In the genomic region with DNA sequence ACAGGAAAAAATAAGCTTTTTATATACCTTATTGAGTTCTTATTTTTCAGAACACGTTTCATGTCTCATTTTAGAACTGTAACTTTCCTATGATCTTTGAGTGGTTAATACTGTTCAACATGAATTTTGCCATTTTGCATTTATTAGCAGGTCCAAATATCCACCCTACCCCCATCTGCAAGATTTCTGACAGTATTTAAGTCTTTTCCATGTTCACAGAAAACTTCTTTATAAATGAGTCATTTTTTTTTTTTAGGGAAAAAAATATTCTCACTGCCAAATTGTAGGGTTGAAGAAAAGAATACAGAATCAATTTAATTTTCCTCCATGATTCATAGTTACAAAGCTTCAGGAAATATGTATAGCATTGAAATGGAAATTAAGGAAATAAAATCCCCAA, we compare ENCODE assay signal across 21 cellular contexts.
"Had no signal": no experiment of that assay in that cellular context is flagged by ENCODE, and none has a peak within 500 bp of the region (broad histone marks: within the 10 kb centered on the region; RNA-seq: fewer than 3 reads in every experiment).

No MANE protein-coding gene starts in this region.

- H3K27ac Mint-ChIP-seq: activated CD4-positive, alpha-beta memory T cell treated with anti-CD3 and anti-CD28 coated beads, Interleukin-2, amount 10 ng/mL, durations not matched to agents 7 days and 5 days; activated CD4-positive, alpha-beta T cell treated with anti-CD3 and anti-CD28 coated beads, Interleukin-2, amount 10 ng/mL, durations not matched to agents 24 days and 14 days; activated naive CD4-positive, alpha-beta T cell treated with anti-CD3 and anti-CD28 coated beads, Interleukin-2, amount 10 ng/mL, durations not matched to agents 7 days and 5 days; activated T-cell treated with anti-CD3 and anti-CD28 coated beads, Interleukin-2, amount 50 U/mL, for 72 hours; brain; naive B cell; stimulated activated naive B cell treated with anti-CD40 and anti-IgM and Interleukin-4, amounts not matched to agents 10 μg/mL and 1 μg/mL and 100 μg/mL, for 72 hours had no signal

- H3K4me1 ChIP-seq: lower lobe of right lung, right lobe of liver, transverse colon had no signal

- H3K27ac ChIP-seq: foreskin keratinocyte, lower lobe of right lung, right lobe of liver, transverse colon had no signal

- H3K27me3 ChIP-seq: foreskin keratinocyte, right lobe of liver, transverse colon had no signal

- H3K9me3 Mint-ChIP-seq: brain had no signal

- H3K36me3 ChIP-seq: lower lobe of right lung, right lobe of liver, transverse colon had no signal

- H3K27me3 Mint-ChIP-seq: activated CD4-positive, alpha-beta memory T cell treated with anti-CD3 and anti-CD28 coated beads, Interleukin-2, amount 10 ng/mL, durations not matched to agents 7 days and 5 days; activated CD4-positive, alpha-beta T cell treated with anti-CD3 and anti-CD28 coated beads, Interleukin-2, amount 10 ng/mL, durations not matched to agents 24 days and 14 days; activated naive CD4-positive, alpha-beta T cell treated with anti-CD3 and anti-CD28 coated beads, Interleukin-2, amount 10 ng/mL, durations not matched to agents 7 days and 5 days; naive B cell; stimulated activated naive B cell treated with anti-CD40 and anti-IgM and Interleukin-4, amounts not matched to agents 10 μg/mL and 1 μg/mL and 100 μg/mL, for 72 hours had no signal

- H3K36me3 Mint-ChIP-seq: activated naive CD4-positive, alpha-beta T cell treated with anti-CD3 and anti-CD28 coated beads, Interleukin-2, amount 10 ng/mL, durations not matched to agents 7 days and 5 days; brain; naive B cell; stimulated activated naive B cell treated with anti-CD40 and anti-IgM and Interleukin-4, amounts not matched to agents 10 μg/mL and 1 μg/mL and 100 μg/mL, for 72 hours had no signal

- FAIRE-seq: kidney, urothelium cell line had no signal

- H3K9me3 ChIP-seq: lower lobe of right lung, right lobe of liver, transverse colon had no signal

- H3K4me1 Mint-ChIP-seq: activated CD4-positive, alpha-beta memory T cell treated with anti-CD3 and anti-CD28 coated beads, Interleukin-2, amount 10 ng/mL, durations not matched to agents 7 days and 5 days; activated CD4-positive, alpha-beta T cell treated with anti-CD3 and anti-CD28 coated beads, Interleukin-2, amount 10 ng/mL, durations not matched to agents 24 days and 14 days; activated naive CD4-positive, alpha-beta T cell treated with anti-CD3 and anti-CD28 coated beads, Interleukin-2, amount 10 ng/mL, durations not matched to agents 7 days and 5 days; naive B cell; stimulated activated naive B cell treated with anti-CD40 and anti-IgM and Interleukin-4, amounts not matched to agents 10 μg/mL and 1 μg/mL and 100 μg/mL, for 72 hours had no signal

- DNase-seq: activated CD4-positive, alpha-beta memory T cell treated with anti-CD3 and anti-CD28 coated beads, Interleukin-2, amount 10 ng/mL, durations not matched to agents 7 days and 5 days; activated CD4-positive, alpha-beta T cell treated with anti-CD3 and anti-CD28 coated beads, Interleukin-2, amount 10 ng/mL, durations not matched to agents 24 days and 14 days; activated effector memory CD4-positive, alpha-beta T cell treated with anti-CD3 and anti-CD28 coated beads, Interleukin-2, amount 50 U/mL, for 16 hours; activated naive CD4-positive, alpha-beta T cell treated with anti-CD3 and anti-CD28 coated beads, Interleukin-2, amount 10 ng/mL, durations not matched to agents 7 days and 5 days; activated T-cell treated with anti-CD3 and anti-CD28 coated beads, Interleukin-2, amount 50 U/mL, for 72 hours; caudate nucleus; effector memory CD4-positive, alpha-beta T cell; foreskin keratinocyte; kidney; lower lobe of right lung; naive B cell; nucleus accumbens; posterior cingulate gyrus; right lobe of liver; stimulated activated CD4-positive, alpha-beta T cell treated with anti-CD3 and anti-CD28 coated beads, Interleukin-2, amount 100 ng/mL, for 48 hours; stimulated activated CD8-positive, alpha-beta memory T cell treated with anti-CD3 and anti-CD28 coated beads, Interleukin-4, amount 100 ng/mL, for 48 hours; stimulated activated naive B cell treated with anti-CD40 and anti-IgM and Interleukin-4, amounts not matched to agents 10 μg/mL and 1 μg/mL and 100 μg/mL, for 72 hours; T-helper 2 cell; transverse colon had no signal

- H3K4me3 ChIP-seq: lower lobe of right lung, right lobe of liver, transverse colon had no signal

- H3K4me3 Mint-ChIP-seq: activated CD4-positive, alpha-beta memory T cell treated with anti-CD3 and anti-CD28 coated beads, Interleukin-2, amount 10 ng/mL, durations not matched to agents 7 days and 5 days; activated CD4-positive, alpha-beta T cell treated with anti-CD3 and anti-CD28 coated beads, Interleukin-2, amount 10 ng/mL, durations not matched to agents 24 days and 14 days; activated naive CD4-positive, alpha-beta T cell treated with anti-CD3 and anti-CD28 coated beads, Interleukin-2, amount 10 ng/mL, durations not matched to agents 7 days and 5 days; activated T-cell treated with anti-CD3 and anti-CD28 coated beads, Interleukin-2, amount 50 U/mL, for 72 hours; brain; naive B cell; stimulated activated naive B cell treated with anti-CD40 and anti-IgM and Interleukin-4, amounts not matched to agents 10 μg/mL and 1 μg/mL and 100 μg/mL, for 72 hours had no signal
